In genomic region chr21:44107589-44107988, GRCh38 we compare ENCODE assay signal across 8 cellular contexts. TPM values are rescaled to one million over a fixed set of nuclear protein-coding genes. Genes with fewer than 3 reads are reported as not detected.
DNase-seq lines count a peak whose midpoint lies in the region; ATAC-seq and TF ChIP-seq lines count a peak whose summit lies in the region.
"Not testable (repeated sequence)": the region's sequence is repeated elsewhere in the genome, so short reads cannot be mapped to it uniquely, and the experiment has no call there.

No MANE protein-coding gene starts in this region.

- not testable (repeated sequence) for H3K36me3 ChIP-seq in CD8-positive, alpha-beta T cell (ENCODE audit: insufficient read depth, low read length); Peyer's patch; naive thymus-derived CD4-positive, alpha-beta T cell (ENCODE audit: control insufficient read depth in 2 of 3, insufficient read depth in 3 of 3, low read length in 3 of 3); stomach

- H3K4me3 Mint-ChIP-seq in CD8-positive, alpha-beta T cell, result not testable (repeated sequence)
- peak overlapping the region in 1 of 10 donors; percentile 70 for H3K4me3 Mint-ChIP-seq in naive thymus-derived CD4-positive, alpha-beta T cell

- not testable (repeated sequence) for DNase-seq in CD8-positive, alpha-beta T cell; Peyer's patch; astrocyte of the spinal cord (ENCODE audit: low read depth, low spot score); Right ventricle myocardium superior; naive thymus-derived CD4-positive, alpha-beta T cell; stomach

- not testable (repeated sequence) for H3K27me3 ChIP-seq in CD8-positive, alpha-beta T cell (ENCODE audit: insufficient read depth, low read length); Peyer's patch; naive thymus-derived CD4-positive, alpha-beta T cell (ENCODE audit: control insufficient read depth in 2 of 2, insufficient read depth in 2 of 2, low read length in 2 of 2); stomach

- in situ Hi-C loops in astrocyte of the spinal cord (cut with HindIII; ENCODE audit: low sequenced_read_pairs), result not testable (repeated sequence)

- intact Hi-C loops in CD8-positive, alpha-beta T cell (cut with DNase I, micrococcal nuclease); Right ventricle myocardium superior (cut with DNase I); naive thymus-derived CD4-positive, alpha-beta T cell (cut with micrococcal nuclease); stomach (cut with DNase I; ENCODE audit: low total_unique reads): not testable (repeated sequence)

- not testable (repeated sequence) for H3K9me3 Mint-ChIP-seq in CD8-positive, alpha-beta T cell; naive thymus-derived CD4-positive, alpha-beta T cell

- H3K27ac ChIP-seq in CD8-positive, alpha-beta T cell (ENCODE audit: low read depth, low read length), result not testable (repeated sequence)
- peak overlapping the region in 3 of 4 donors; percentile 49 to 64 (median 59) for H3K27ac ChIP-seq in Peyer's patch
- peak overlapping the region; percentile 41 for H3K27ac ChIP-seq in naive thymus-derived CD4-positive, alpha-beta T cell (ENCODE audit: low read depth, low read length)
- H3K27ac ChIP-seq in stomach, result peak overlapping the region in 3 of 5 donors; percentile 58 to 71 (median 67)

- no CpG with 5 or more reads among the region's 31 CpGs for WGBS in stomach, 5 donors

- H3K4me3 ChIP-seq in CD8-positive, alpha-beta T cell (ENCODE audit: low read depth, low read length); naive thymus-derived CD4-positive, alpha-beta T cell (ENCODE audit: low read length): not testable (repeated sequence)
- H3K4me3 ChIP-seq in Peyer's patch (peak overlapping the region in 3 of 4 donors; percentile 42 to 47 (median 44)), astrocyte of the spinal cord (ENCODE audit: low read depth, low read length) (peak overlapping the region; percentile 24), stomach (peak overlapping the region; percentile 34 to 51 (median 42))

- not testable (repeated sequence) for H3K27me3 Mint-ChIP-seq in CD8-positive, alpha-beta T cell (ENCODE audit: low read depth); naive thymus-derived CD4-positive, alpha-beta T cell

- TF ChIP-seq CTCF in CD8-positive, alpha-beta T cell (IDR thresholded peaks at IDR 0.05); Peyer's patch (IDR thresholded peaks at IDR 0.05); astrocyte of the spinal cord (IDR thresholded peaks at IDR 0.05; ENCODE audit: low read depth, low read length); stomach (IDR thresholded peaks at IDR 0.05): not testable (repeated sequence)

- not testable (repeated sequence) for H3K9me3 ChIP-seq in CD8-positive, alpha-beta T cell (ENCODE audit: low read length); Peyer's patch; naive thymus-derived CD4-positive, alpha-beta T cell (ENCODE audit: control insufficient read depth in 2 of 3, low read length in 3 of 3); stomach

- POLR2A ChIA-PET in CD8-positive, alpha-beta T cell (lab: Charles Lee); naive thymus-derived CD4-positive, alpha-beta T cell (lab: Charles Lee): not testable (repeated sequence)

- not testable (repeated sequence) for H3K36me3 Mint-ChIP-seq in CD8-positive, alpha-beta T cell; naive thymus-derived CD4-positive, alpha-beta T cell

- TF ChIP-seq POLR2A in Peyer's patch (IDR thresholded peaks at IDR 0.05); stomach (IDR thresholded peaks at IDR 0.05): not testable (repeated sequence)

- CTCF ChIA-PET in CD8-positive, alpha-beta T cell (lab: Charles Lee); naive thymus-derived CD4-positive, alpha-beta T cell (lab: Charles Lee): not testable (repeated sequence)

- not testable (repeated sequence) for H3K4me1 Mint-ChIP-seq in CD8-positive, alpha-beta T cell (ENCODE audit: low read depth); naive thymus-derived CD4-positive, alpha-beta T cell

- H3K27ac Mint-ChIP-seq in CD8-positive, alpha-beta T cell; naive thymus-derived CD4-positive, alpha-beta T cell: not testable (repeated sequence)

- TF ChIP-seq EP300 in stomach (IDR thresholded peaks at IDR 0.05), result not testable (repeated sequence)

- ATAC-seq in CD8-positive, alpha-beta T cell, result peak; percentile 50
- ATAC-seq in GM21423 (IDR thresholded peaks at IDR 0.05; ENCODE audit: unreplicated experiment) (peak; percentile 14), HG03039 (IDR thresholded peaks at IDR 0.05; ENCODE audit: unreplicated experiment) (peak; percentile 21), Right ventricle myocardium superior (ENCODE audit: poor library complexity) (peak; percentile 64)
- ATAC-seq in naive thymus-derived CD4-positive, alpha-beta T cell, result peak; percentile 32

- not testable (repeated sequence) for H3K4me1 ChIP-seq in CD8-positive, alpha-beta T cell (ENCODE audit: insufficient read depth, low read length); Peyer's patch; naive thymus-derived CD4-positive, alpha-beta T cell (ENCODE audit: control insufficient read depth in 2 of 2, insufficient read depth in 2 of 2, low read length in 2 of 2); stomach

RNA-seq across cellular contexts. Expression of gene PWP2, which starts 0.4 kb away (rescaled TPM):
- 10 to 100 TPM; 15.7 to 22.9 TPM for total RNA-seq in CD8-positive, alpha-beta T cell
- total RNA-seq in Peyer's patch (10 to 100 TPM in 2 of 4 donors, 1 to 10 TPM in 2; 5.6 to 63.5 (median 10.6) TPM), Right ventricle myocardium superior (8.6 TPM), stomach (10 to 100 TPM in 2 of 5 donors, 1 to 10 TPM in 2, not detected in 1; 4.6 to 29.2 (median 14.7) TPM)
- total RNA-seq in naive thymus-derived CD4-positive, alpha-beta T cell, result 10 to 100 TPM; 12.0 to 42.3 (median 23.0) TPM
- polyA plus RNA-seq in naive thymus-derived CD4-positive, alpha-beta T cell, result 10 to 100 TPM in 1 of 2 donors, 1 to 10 TPM in 1; 8.7 to 17.9 TPM
- 10 to 100 TPM in 1 of 3 donors, 1 to 10 TPM in 2; 2.4 to 15.3 (median 6.3) TPM for polyA plus RNA-seq in stomach

RNA-seq across cellular contexts. Expression of gene GATD3, which starts 25.9 kb away (rescaled TPM):
- total RNA-seq in CD8-positive, alpha-beta T cell, result 10 to 100 TPM in 1 of 2 experiments, 1 to 10 TPM in 1; 8.2 to 10.4 TPM
- 10 to 100 TPM; 16.5 to 42.9 (median 23.0) TPM for total RNA-seq in Peyer's patch
- total RNA-seq in Right ventricle myocardium superior, result 146 TPM
- 10 to 100 TPM; 13.3 to 47.8 (median 46.5) TPM for total RNA-seq in naive thymus-derived CD4-positive, alpha-beta T cell
- polyA plus RNA-seq in naive thymus-derived CD4-positive, alpha-beta T cell, result 10 to 100 TPM; 51.2 to 56.8 TPM
- 10 to 100 TPM in 3 of 5 donors, 1 to 10 TPM in 2; 9.6 to 40.6 (median 14.5) TPM for total RNA-seq in stomach
- 10 to 100 TPM in 2 of 3 donors, 1 to 10 TPM in 1; 5.6 to 49.3 (median 15.1) TPM for polyA plus RNA-seq in stomach

Comparison
In these comparisons a context has a peak if more than half of its experiments do, and no peak if none do; other contexts are left out.
1. ATAC-seq: peak in every context shown above with its lines; median percentile 64 in Right ventricle myocardium superior; 50 in CD8-positive, alpha-beta T cell; 32 in naive thymus-derived CD4-positive, alpha-beta T cell; 21 in HG03039; 14 in GM21423.